ENCODE assay signal across 9 cellular contexts in genomic region chr12:6701078-6701768, GRCh38. TPM values are rescaled to one million over a fixed set of nuclear protein-coding genes. Genes with fewer than 3 reads are reported as not detected.
DNase-seq lines count a peak whose midpoint lies in the region; ATAC-seq and TF ChIP-seq lines count a peak whose summit lies in the region.
"Had no signal": no experiment of that assay in that cellular context is flagged by ENCODE, and none has a peak within 500 bp of the region (broad histone marks: within the 10 kb centered on the region; RNA-seq: fewer than 3 reads in every experiment).

No MANE protein-coding gene starts in this region.

- H3K27me3 ChIP-seq in iPS-20b (ENCODE audit: insufficient read depth, low read length) = peaks cover 38% of the 10 kb centered on the region
- peaks cover 85% of the 10 kb centered on the region for H3K27me3 ChIP-seq in transverse colon

- no peaks in the 10 kb centered on the region for H3K36me3 Mint-ChIP-seq in activated naive CD4-positive, alpha-beta T cell treated with anti-CD3 and anti-CD28 coated beads for 36 hours (ENCODE audit: low read depth)
- H3K36me3 Mint-ChIP-seq in activated naive CD8-positive, alpha-beta T cell treated with anti-CD3 and anti-CD28 coated beads for 36 hours = no peaks in the 10 kb centered on the region

- in situ Hi-C loops in transverse colon (cut with MboI; ENCODE audit: low pct_ligation_motif_present in 1 of 4, low pct_unique_long_range_greater_than_20kb in 1 of 4, low sequenced_read_pairs in 3 of 4) = no loop called here

- peak overlapping the region; percentile 65 for H3K4me3 Mint-ChIP-seq in activated naive CD4-positive, alpha-beta T cell treated with anti-CD3 and anti-CD28 coated beads for 36 hours
- H3K4me3 Mint-ChIP-seq in activated naive CD8-positive, alpha-beta T cell treated with anti-CD3 and anti-CD28 coated beads for 36 hours = peak overlapping the region; percentile 65

- H3K4me3 ChIP-seq in iPS-20b (ENCODE audit: low read length) (peak overlapping the region; percentile 71), transverse colon (peak overlapping the region in 3 of 4 donors; percentile 33 to 50 (median 41))

- no peak for TF ChIP-seq CTCF in transverse colon (IDR thresholded peaks at IDR 0.05)

- H3K4me1 Mint-ChIP-seq in activated naive CD4-positive, alpha-beta T cell treated with anti-CD3 and anti-CD28 coated beads for 36 hours (ENCODE audit: low read depth) = peaks cover 8% of the 10 kb centered on the region
- H3K4me1 Mint-ChIP-seq in activated naive CD8-positive, alpha-beta T cell treated with anti-CD3 and anti-CD28 coated beads for 36 hours = peaks cover 6% of the 10 kb centered on the region

- TF ChIP-seq POLR2A in transverse colon (IDR thresholded peaks at IDR 0.05) = no peak

- CTCF ChIA-PET in activated naive CD4-positive, alpha-beta T cell treated with anti-CD3 and anti-CD28 coated beads for 36 hours (lab: Charles Lee) = no interaction called here

- H3K27ac ChIP-seq in iPS-20b (ENCODE audit: low read length) (no peak overlapping the region), transverse colon (no peak overlapping the region)

- WGBS in transverse colon (ENCODE audit: low coverage in 1 of 2), 2 donors = 39 to 63% methylated on average over 1 to 13 of the region's 13 CpGs

- peaks cover 44% of the 10 kb centered on the region for H3K27me3 Mint-ChIP-seq in activated naive CD4-positive, alpha-beta T cell treated with anti-CD3 and anti-CD28 coated beads for 36 hours (ENCODE audit: low read depth)
- peaks cover 67% of the 10 kb centered on the region for H3K27me3 Mint-ChIP-seq in activated naive CD8-positive, alpha-beta T cell treated with anti-CD3 and anti-CD28 coated beads for 36 hours

- H3K4me1 ChIP-seq in iPS-20b (ENCODE audit: insufficient read depth, low read length) (no peaks in the 10 kb centered on the region; the same call in 1 of the 2 replicates), transverse colon (peaks cover 12 to 13% (median 13%) of the 10 kb centered on the region in 4 donors)

- no peak for TF ChIP-seq EP300 in transverse colon (IDR thresholded peaks at IDR 0.05; ENCODE audit: low read depth)

- DNase-seq in activated naive CD4-positive, alpha-beta T cell treated with anti-CD3 and anti-CD28 coated beads for 36 hours = no peak
- DNase-seq in activated naive CD4-positive, alpha-beta T cell treated with anti-CD3 and anti-CD28 coated beads, Interleukin-2, amount 50 U/mL, for 16 hours = no peak
- no peak for DNase-seq in activated naive CD8-positive, alpha-beta T cell treated with anti-CD3 and anti-CD28 coated beads for 36 hours
- DNase-seq in transverse colon (no peak), amniotic stem cell (lab: John Stamatoyannopoulos, UW) (no peak), Right ventricle myocardium superior (no peak)
- DNase-seq in stimulated activated CD4-positive, alpha-beta T cell treated with anti-CD3 and anti-CD28 coated beads, Interleukin-4, amount 100 ng/mL, for 4 hours = no peak
- DNase-seq: hippocampal formation had no signal

- H3K36me3 ChIP-seq in iPS-20b (ENCODE audit: insufficient read depth, low read depth, low read length) (peaks cover 5% of the 10 kb centered on the region; the same call in 1 of the 2 replicates), transverse colon (no peaks in the 10 kb centered on the region)

- no peak for ATAC-seq in Right ventricle myocardium superior (ENCODE audit: poor library complexity)

- no peaks in the 10 kb centered on the region for H3K9me3 Mint-ChIP-seq in activated naive CD4-positive, alpha-beta T cell treated with anti-CD3 and anti-CD28 coated beads for 36 hours
- H3K9me3 Mint-ChIP-seq in activated naive CD8-positive, alpha-beta T cell treated with anti-CD3 and anti-CD28 coated beads for 36 hours = no peaks in the 10 kb centered on the region

- intact Hi-C loops in activated naive CD4-positive, alpha-beta T cell treated with anti-CD3 and anti-CD28 coated beads for 36 hours (cut with micrococcal nuclease) = no loop called here
- intact Hi-C loops in transverse colon (cut with DNase I; ENCODE audit: low total_unique reads) = no loop called here
- intact Hi-C loops in Right ventricle myocardium superior (cut with DNase I) = no loop called here

- H3K9me3 ChIP-seq in iPS-20b (ENCODE audit: insufficient read depth, low read depth, low read length) (no peaks in the 10 kb centered on the region), transverse colon (no peaks in the 10 kb centered on the region)

- peak overlapping the region; percentile 18; the same call in 1 of the 2 replicates for H3K9ac ChIP-seq in iPS-20b (ENCODE audit: low read depth, low read length)

- H3K27ac Mint-ChIP-seq in activated naive CD4-positive, alpha-beta T cell treated with anti-CD3 and anti-CD28 coated beads for 36 hours = no peak overlapping the region
- no peak overlapping the region for H3K27ac Mint-ChIP-seq in activated naive CD8-positive, alpha-beta T cell treated with anti-CD3 and anti-CD28 coated beads for 36 hours

RNA-seq across cellular contexts. Expression of gene PIANP, which starts 0.6 kb away (rescaled TPM):
- total RNA-seq in activated naive CD4-positive, alpha-beta T cell treated with anti-CD3 and anti-CD28 coated beads for 36 hours = under 1 TPM; 0.21 to 0.27 TPM
- total RNA-seq in activated naive CD8-positive, alpha-beta T cell treated with anti-CD3 and anti-CD28 coated beads for 36 hours = under 1 TPM in 1 of 2 experiments, not detected in 1; 0.37 TPM
- under 1 TPM in 1 of 4 donors, not detected in 3; 0.64 TPM for total RNA-seq in transverse colon
- total RNA-seq in Right ventricle myocardium superior = 0.35 TPM

RNA-seq across cellular contexts. Expression of gene ZNF384, which starts 12.0 kb away (rescaled TPM):
- 10 to 100 TPM; 52.6 to 56.6 TPM for total RNA-seq in activated naive CD4-positive, alpha-beta T cell treated with anti-CD3 and anti-CD28 coated beads for 36 hours
- total RNA-seq in activated naive CD8-positive, alpha-beta T cell treated with anti-CD3 and anti-CD28 coated beads for 36 hours = 10 to 100 TPM; 60.6 to 61.8 TPM
- total RNA-seq in transverse colon = 10 to 100 TPM; 34.8 to 49.4 (median 42.8) TPM
- total RNA-seq in Right ventricle myocardium superior = 23.0 TPM

RNA-seq across cellular contexts. Expression of gene COPS7A, which starts 22.6 kb away (rescaled TPM):
- total RNA-seq in activated naive CD4-positive, alpha-beta T cell treated with anti-CD3 and anti-CD28 coated beads for 36 hours = 10 to 100 TPM; 43.0 to 47.8 TPM
- 10 to 100 TPM; 37.1 to 41.6 TPM for total RNA-seq in activated naive CD8-positive, alpha-beta T cell treated with anti-CD3 and anti-CD28 coated beads for 36 hours
- total RNA-seq in transverse colon (10 to 100 TPM; 13.1 to 44.9 (median 36.9) TPM), Right ventricle myocardium superior (70.4 TPM)

RNA-seq across cellular contexts. Expression of gene ING4, which starts 38.3 kb away (rescaled TPM):
- 10 to 100 TPM; 17.3 to 17.8 TPM for total RNA-seq in activated naive CD4-positive, alpha-beta T cell treated with anti-CD3 and anti-CD28 coated beads for 36 hours
- total RNA-seq in activated naive CD8-positive, alpha-beta T cell treated with anti-CD3 and anti-CD28 coated beads for 36 hours = 10 to 100 TPM; 10.9 to 11.1 TPM
- 100 to 1,000 TPM in 1 of 4 donors, 10 to 100 TPM in 3; 41.8 to 165 (median 56.6) TPM for total RNA-seq in transverse colon
- total RNA-seq in Right ventricle myocardium superior = 25.3 TPM

RNA-seq across cellular contexts. Expression of gene MLF2, which starts 51.7 kb away (rescaled TPM):
- total RNA-seq in activated naive CD4-positive, alpha-beta T cell treated with anti-CD3 and anti-CD28 coated beads for 36 hours = 100 to 1,000 TPM; 140 to 143 TPM
- total RNA-seq in activated naive CD8-positive, alpha-beta T cell treated with anti-CD3 and anti-CD28 coated beads for 36 hours = 100 to 1,000 TPM; 134 to 141 TPM
- 100 to 1,000 TPM; 100 to 360 (median 164) TPM for total RNA-seq in transverse colon
- total RNA-seq in Right ventricle myocardium superior = 153 TPM
